Comparison of ENCODE assay signal across 8 cellular contexts in the genomic region with DNA sequence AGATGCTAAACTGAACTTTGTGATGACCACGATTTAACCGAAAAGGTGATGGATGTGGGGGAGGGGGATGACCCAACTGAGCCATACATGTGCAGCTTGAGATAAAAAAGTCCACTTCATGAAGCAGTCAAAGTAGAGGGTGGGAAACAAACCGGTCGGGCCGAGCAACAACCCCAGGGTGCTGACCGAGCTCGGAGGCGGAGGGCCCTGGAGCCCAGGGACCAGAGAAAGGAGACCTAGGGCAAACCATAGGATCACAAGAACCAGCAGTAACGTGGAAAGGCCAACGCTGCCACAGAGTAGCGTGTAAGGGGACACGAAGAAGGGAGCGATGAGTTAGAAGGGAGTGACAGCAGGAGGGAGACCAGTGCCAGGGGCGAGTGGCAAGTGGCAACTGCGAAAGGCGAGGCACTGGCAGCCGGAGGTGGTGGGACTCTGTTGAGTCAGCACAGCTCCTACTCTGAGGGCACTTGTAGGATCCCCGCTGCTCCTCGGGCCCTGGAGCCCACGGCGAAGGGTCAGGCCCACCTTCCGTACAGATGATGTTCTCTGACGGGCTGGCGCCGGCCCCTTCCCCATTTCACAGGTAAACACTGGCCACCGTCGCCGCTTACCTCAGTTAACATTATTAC. TPM values are rescaled to one million over a fixed set of nuclear protein-coding genes. Genes with fewer than 3 reads are reported as not detected.
DNase-seq lines count a peak whose midpoint lies in the region; ATAC-seq and TF ChIP-seq lines count a peak whose summit lies in the region.

No MANE protein-coding gene starts in this region.

- H2AFZ ChIP-seq in SU-DHL-6 (ENCODE audit: low read depth, low read length, severe bottlenecking), result peak overlapping the region; percentile 97

- intact Hi-C loops in right cardiac atrium (cut with DNase I), result no loop called here

- peak; percentile 76 for DNase-seq in DMS53 (lab: John Stamatoyannopoulos, UW)
- peak; percentile 42 for DNase-seq in HT1080 (ENCODE audit: low read depth)
- peak; percentile 23 for DNase-seq in amniotic epithelial cell (ENCODE audit: low read depth)
- DNase-seq in right cardiac atrium, result peak in 2 of 3 donors; percentile 38 to 73
- no peak for DNase-seq in NOMO-1 treated with dmso at 0.1 percent for 144 hours (lab: John Stamatoyannopoulos, UW; ENCODE audit: unreplicated experiment)

- TF ChIP-seq CTCF in SU-DHL-6 (IDR thresholded peaks at IDR 0.05; ENCODE audit: insufficient read depth, low read length, poor library complexity, severe bottlenecking), result no peak

- no peaks in the 10 kb centered on the region for H3F3A ChIP-seq in SU-DHL-6 (ENCODE audit: insufficient read depth)

- H3K9ac ChIP-seq in SU-DHL-6 (ENCODE audit: low read length), result peak overlapping the region; percentile 78
- peak overlapping the region; percentile 91 for H3K9ac ChIP-seq in rectal smooth muscle tissue (ENCODE audit: low read length)

- H3K36me3 ChIP-seq in SU-DHL-6 (ENCODE audit: low read length) (no peaks in the 10 kb centered on the region), rectal smooth muscle tissue (ENCODE audit: control insufficient read depth, insufficient read depth, low read length) (no peaks in the 10 kb centered on the region)

- H3K9me2 ChIP-seq in SU-DHL-6 (replicated peaks; ENCODE audit: insufficient read depth, low read length), result no peaks in the 10 kb centered on the region

- WGBS in right cardiac atrium, result under 1% methylated on average over 28 of the region's 28 CpGs

- H3K79me2 ChIP-seq in SU-DHL-6 (ENCODE audit: insufficient read depth, low read length), result peaks cover 32% of the 10 kb centered on the region

- peak overlapping the region; percentile 72 for H3K4me3 ChIP-seq in SU-DHL-6 (ENCODE audit: insufficient read depth, low read length, poor library complexity, severe bottlenecking)
- peak overlapping the region; percentile 77 for H3K4me3 ChIP-seq in right cardiac atrium (ENCODE audit: low read length)
- H3K4me3 ChIP-seq in rectal smooth muscle tissue (ENCODE audit: low read length), result peak overlapping the region; percentile 96

- 0 out of 2 replicates have a peak overlapping the region, but pooled peaks have one; percentile 25 for H3K27ac ChIP-seq in SU-DHL-6 (ENCODE audit: low read depth, low read length)
- H3K27ac ChIP-seq in right cardiac atrium (ENCODE audit: low read length), result peak overlapping the region; percentile 87
- H3K27ac ChIP-seq in rectal smooth muscle tissue (ENCODE audit: low read depth, low read length), result peak overlapping the region; percentile 86

- H4K20me1 ChIP-seq in SU-DHL-6 (ENCODE audit: low read depth, low read length), result no peaks in the 10 kb centered on the region

- H3K27me3 ChIP-seq in SU-DHL-6 (ENCODE audit: low read length), result no peaks in the 10 kb centered on the region
- H3K27me3 ChIP-seq in right cardiac atrium (ENCODE audit: control insufficient read depth, insufficient read depth), result no peaks in the 10 kb centered on the region
- no peaks in the 10 kb centered on the region for H3K27me3 ChIP-seq in rectal smooth muscle tissue (ENCODE audit: control insufficient read depth, insufficient read depth, low read length)

- H3K4me2 ChIP-seq in SU-DHL-6 (ENCODE audit: low read depth, low read length, poor library complexity, severe bottlenecking), result peak overlapping the region; percentile 78

- ATAC-seq in GM21390 (IDR thresholded peaks at IDR 0.05; ENCODE audit: unreplicated experiment), result peak; percentile 38
- ATAC-seq in right cardiac atrium, result peak; percentile 69 to 78

- H3K4me1 ChIP-seq in right cardiac atrium (ENCODE audit: control insufficient read depth, insufficient read depth, low read length) (no peaks in the 10 kb centered on the region), rectal smooth muscle tissue (ENCODE audit: control insufficient read depth, insufficient read depth, low read length) (peaks cover 12% of the 10 kb centered on the region)

- H3K9me3 ChIP-seq in SU-DHL-6 (ENCODE audit: insufficient read depth, low read length), result no peaks in the 10 kb centered on the region
- H3K9me3 ChIP-seq in right cardiac atrium (ENCODE audit: control insufficient read depth, low read length), result no peaks in the 10 kb centered on the region

RNA-seq across cellular contexts. Expression of gene SNX13, which starts 0.5 kb away (rescaled TPM):
- 19.1 and 22.8 TPM in 2 replicates for total RNA-seq in HT1080 (2014; rRNA removed; shearing (Covaris generic))
- 15.4 and 18.1 TPM in 2 replicates for polyA plus RNA-seq in HT1080 (2015; cell fraction: cytosol; rRNA removed)
- 21.5 and 25.8 TPM in 2 replicates for polyA plus RNA-seq in HT1080 (2015; cell fraction: nucleus; rRNA removed)
- 10 to 100 TPM; 41.9 to 50.8 (median 47.9) TPM for total RNA-seq in right cardiac atrium
- 11.4 TPM for polyA plus RNA-seq in right cardiac atrium

Comparison
In these comparisons a context has a peak if more than half of its experiments do, and no peak if none do; other contexts are left out.
1. H3K27ac ChIP-seq: peak in every context shown above with its lines; median percentile 87 in right cardiac atrium; 86 in rectal smooth muscle tissue; 25 in SU-DHL-6.